9 cellular contexts compared by ENCODE assay signal in genomic region chr3:188792788-188793187, GRCh38.
DNase-seq lines count a peak whose midpoint lies in the region; ATAC-seq and TF ChIP-seq lines count a peak whose summit lies in the region.
"Had no signal": no experiment of that assay in that cellular context is flagged by ENCODE, and none has a peak within 500 bp of the region (broad histone marks: within the 10 kb centered on the region; RNA-seq: fewer than 3 reads in every experiment).

No MANE protein-coding gene starts in this region.

- TF ChIP-seq CTCF in AG04449 (IDR thresholded peaks at IDR 0.05; ENCODE audit: insufficient read depth, low read length, missing control alignments) (peak; percentile 61), HFF-Myc (IDR thresholded peaks at IDR 0.05; ENCODE audit: low read depth, low read length, missing control alignments) (peak; percentile 31), choroid plexus epithelial cell (conservative IDR thresholded peaks at IDR 0.05; ENCODE audit: low read depth, low read length) (peak; percentile 70), right lobe of liver (IDR thresholded peaks at IDR 0.05) (peak in 1 of 4 donors; percentile 7)

- CTCF ChIA-PET in AG04449 (lab: Yijun Ruan, JAX): interaction anchor here (1.4 to 4.2 kb wide), 3 partner anchors 39 to 1053 kb away, joined by 3 to 30 read pairs (median 6); no protein-coding TSS in a partner anchor

- ATAC-seq in right lobe of liver (peak in 3 of 4 donors; percentile 25 to 44 (median 42)), HG03439 (IDR thresholded peaks at IDR 0.05; ENCODE audit: unreplicated experiment) (no peak)

- H3K27ac ChIP-seq in right lobe of liver: no peak overlapping the region

- POLR2A ChIA-PET in AG04449 (lab: Yijun Ruan, JAX): interaction anchor here (0.5 kb wide), 1 partner anchor 20 kb away, joined by 3 read pairs; no protein-coding TSS in a partner anchor

- H3K4me3 ChIP-seq in AG04449 (ENCODE audit: low read depth, low read length): no peak overlapping the region
- no peak overlapping the region for H3K4me3 ChIP-seq in HFF-Myc (replicated peaks; ENCODE audit: low read depth, low read length)
- H3K4me3 ChIP-seq in choroid plexus epithelial cell (ENCODE audit: low read depth, low read length): no peak overlapping the region
- H3K4me3 ChIP-seq in right lobe of liver: no peak overlapping the region

- no peaks in the 10 kb centered on the region for H3K27me3 ChIP-seq in right lobe of liver

- no peaks in the 10 kb centered on the region for H3K36me3 ChIP-seq in right lobe of liver

- no peaks in the 10 kb centered on the region for H3K9me3 ChIP-seq in right lobe of liver

- WGBS in right lobe of liver (ENCODE audit: insufficient coverage, low coverage, low lambda C conversion rate, missing lambda C conversion rate): 84% methylated on average over 4 of the region's 6 CpGs

- no peak for DNase-seq in AG04449 (ENCODE audit: low read depth, low spot score)
- no peak for DNase-seq in HFF-Myc (ENCODE audit: extremely low read depth, low read depth)
- DNase-seq in choroid plexus epithelial cell (ENCODE audit: low read depth): peak; percentile 63
- DNase-seq in right lobe of liver: no peak
- no peak for DNase-seq in NK-92 treated with Interleukin-12 subunit alpha and Interleukin-12 subunit beta, amount 100 ng/mL, for 24 hours (lab: John Stamatoyannopoulos, UW)
- no peak for DNase-seq in HPDE6-E6E7 (ENCODE audit: extremely low spot score)
- no peak for DNase-seq in activated effector memory CD4-positive, alpha-beta T cell treated with Interleukin-2 at 50 U/mL for 16 hours
- DNase-seq: DMS153 had no signal

- TF ChIP-seq POLR2A in right lobe of liver (IDR thresholded peaks at IDR 0.05): no peak

- peaks cover 0 to 9% (median 2%) of the 10 kb centered on the region in 4 donors for H3K4me1 ChIP-seq in right lobe of liver

- intact Hi-C loops in right lobe of liver (cut with DNase I): no loop called here
